8 cellular contexts compared by ENCODE assay signal in the genomic region with DNA sequence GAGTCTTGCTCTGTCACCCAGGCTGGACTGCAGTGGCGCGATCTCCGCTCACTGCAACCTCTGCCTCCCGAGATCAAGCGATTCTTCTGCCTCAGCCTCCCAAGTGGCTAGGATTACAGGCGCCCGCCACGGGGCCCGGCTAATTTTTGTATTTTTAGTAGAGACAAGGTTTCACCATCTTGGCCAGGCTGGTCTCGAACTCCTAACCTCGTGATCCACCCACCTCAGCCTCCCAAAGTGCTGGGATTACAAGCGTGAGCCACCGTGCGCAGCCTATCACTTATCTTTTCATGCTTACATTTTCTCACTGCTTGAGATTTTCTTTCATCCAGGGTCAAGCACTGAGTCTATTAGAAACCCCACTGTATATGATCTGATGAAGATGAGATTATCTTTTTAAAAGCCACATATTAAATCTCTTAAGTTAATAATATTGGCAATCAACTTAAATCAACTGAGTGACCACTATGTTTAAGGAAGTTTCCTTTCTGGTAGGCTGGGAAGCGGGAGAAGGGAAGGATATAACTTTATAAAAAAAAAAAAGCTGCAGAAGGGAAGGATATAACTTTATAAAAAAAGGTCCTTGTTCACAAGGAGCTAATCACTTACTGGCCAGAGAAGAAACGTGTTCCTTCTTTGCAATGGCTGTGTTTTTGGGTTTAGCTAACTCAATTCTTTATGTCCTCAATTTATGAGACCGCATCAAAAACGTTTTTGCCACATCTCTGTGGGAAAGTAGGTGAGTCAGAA. TPM values are rescaled to one million over a fixed set of nuclear protein-coding genes. Genes with fewer than 3 reads are reported as not detected.
DNase-seq lines count a peak whose midpoint lies in the region; ATAC-seq, FAIRE-seq and TF ChIP-seq lines count a peak whose summit lies in the region.

No MANE protein-coding gene starts in this region.

- CTCF ChIA-PET in CD8-positive, alpha-beta T cell (lab: Charles Lee): interaction anchor here (1.0 to 3.0 kb wide), 5 partner anchors 11 to 61 kb away, joined by 3 to 11 read pairs (median 9); a partner anchor contains a TSS

- H2AFZ ChIP-seq in MM.1S (ENCODE audit: low read length): peak overlapping the region; percentile 23; the same call in 1 of the 2 replicates

- H4K20me1 ChIP-seq in MM.1S (ENCODE audit: insufficient read depth, low read length): no peaks in the 10 kb centered on the region; the same call in 1 of the 2 replicates

- peak overlapping the region; percentile 95 for H3K4me3 Mint-ChIP-seq in CD8-positive, alpha-beta T cell

- no peaks in the 10 kb centered on the region for H3K9me3 ChIP-seq in CD8-positive, alpha-beta T cell (ENCODE audit: low read length)
- H3K9me3 ChIP-seq in MM.1S (replicated peaks; ENCODE audit: insufficient read depth, low read length) (no peaks in the 10 kb centered on the region), neutrophil (no peaks in the 10 kb centered on the region)

- H3K4me3 ChIP-seq in CD8-positive, alpha-beta T cell (ENCODE audit: low read depth, low read length): no peak overlapping the region
- peak overlapping the region; percentile 91 for H3K4me3 ChIP-seq in MM.1S (ENCODE audit: low read length)
- no peak overlapping the region for H3K4me3 ChIP-seq in bronchial epithelial cell (ENCODE audit: low read depth, low read length)
- peak overlapping the region; percentile 88 to 97 for H3K4me3 ChIP-seq in neutrophil (ENCODE audit: low read depth in 1 of 2, low read length in 1 of 2)
- no peak overlapping the region for H3K4me3 ChIP-seq in foreskin fibroblast (ENCODE audit: low read depth in 1 of 2, low read length in 2 of 2)

- H3K36me3 Mint-ChIP-seq in CD8-positive, alpha-beta T cell: peaks cover 30% of the 10 kb centered on the region

- intact Hi-C loops in CD8-positive, alpha-beta T cell (cut with DNase I, micrococcal nuclease): loop anchor here (1.0 to 10.0 kb wide), 15 partner anchors 34 to 1539 kb away; a partner anchor contains a TSS

- peak overlapping the region; percentile 97 for H3K27ac Mint-ChIP-seq in CD8-positive, alpha-beta T cell

- peaks cover 55% of the 10 kb centered on the region for H3F3A ChIP-seq in MM.1S (ENCODE audit: insufficient read depth, low read length)

- ATAC-seq in CD8-positive, alpha-beta T cell: no peak
- ATAC-seq in HG03196 (IDR thresholded peaks at IDR 0.05; ENCODE audit: unreplicated experiment) (no peak), GM21717 (IDR thresholded peaks at IDR 0.05; ENCODE audit: unreplicated experiment) (no peak)

- H3K9me3 Mint-ChIP-seq in CD8-positive, alpha-beta T cell: no peaks in the 10 kb centered on the region

- peak overlapping the region; percentile 86 for H3K27ac ChIP-seq in CD8-positive, alpha-beta T cell (ENCODE audit: low read depth, low read length)
- peak overlapping the region; percentile 99 for H3K27ac ChIP-seq in MM.1S (ENCODE audit: low read length)
- peak overlapping the region; percentile 97 for H3K27ac ChIP-seq in neutrophil

- FAIRE-seq in bronchial epithelial cell (lab: Jason Lieb, UNC): no peak

- H3K36me3 ChIP-seq in CD8-positive, alpha-beta T cell (ENCODE audit: insufficient read depth, low read length): no peaks in the 10 kb centered on the region
- H3K36me3 ChIP-seq in MM.1S (replicated peaks; ENCODE audit: insufficient read depth, low read length) (peaks cover 6% of the 10 kb centered on the region; the same call in 1 of the 2 replicates), bronchial epithelial cell (ENCODE audit: control insufficient read depth, insufficient read depth, low read length) (peaks cover 2% of the 10 kb centered on the region), neutrophil (peaks cover 13% of the 10 kb centered on the region)

- H3K9ac ChIP-seq in MM.1S (ENCODE audit: low read length): peak overlapping the region; percentile 100

- peaks cover 28% of the 10 kb centered on the region for H3K79me2 ChIP-seq in MM.1S (ENCODE audit: low read length)

- H3K27me3 ChIP-seq in CD8-positive, alpha-beta T cell (ENCODE audit: insufficient read depth, low read length): no peaks in the 10 kb centered on the region
- H3K27me3 ChIP-seq in MM.1S (replicated peaks; ENCODE audit: insufficient read depth, low read length): no peaks in the 10 kb centered on the region
- no peaks in the 10 kb centered on the region for H3K27me3 ChIP-seq in bronchial epithelial cell (ENCODE audit: control insufficient read depth, insufficient read depth, low read length)
- H3K27me3 ChIP-seq in neutrophil: no peaks in the 10 kb centered on the region

- H3K27me3 Mint-ChIP-seq in CD8-positive, alpha-beta T cell (ENCODE audit: low read depth): no peaks in the 10 kb centered on the region

- no peak for DNase-seq in CD8-positive, alpha-beta T cell
- DNase-seq in MM.1S: no peak
- peak; percentile 31 for DNase-seq in bronchial epithelial cell (ENCODE audit: low read depth)
- no peak for DNase-seq in foreskin fibroblast
- no peak for DNase-seq in activated effector memory CD4-positive, alpha-beta T cell treated with anti-CD3 and anti-CD28 coated beads, Interleukin-2, amount 50 U/mL, for 16 hours

- POLR2A ChIA-PET in CD8-positive, alpha-beta T cell (lab: Charles Lee): interaction anchor here (0.7 to 3.3 kb wide), 9 partner anchors 12 to 1537 kb away, joined by 3 to 49 read pairs (median 4); a partner anchor contains a TSS

- no peak for TF ChIP-seq CTCF in CD8-positive, alpha-beta T cell (IDR thresholded peaks at IDR 0.05)
- no peak for TF ChIP-seq CTCF in MM.1S (IDR thresholded peaks at IDR 0.05; ENCODE audit: low read length)
- no peak for TF ChIP-seq CTCF in bronchial epithelial cell (IDR thresholded peaks at IDR 0.05; ENCODE audit: insufficient read depth, low read length, severe bottlenecking)
- no peak for TF ChIP-seq CTCF in neutrophil (IDR thresholded peaks at IDR 0.05)
- no peak for TF ChIP-seq CTCF in foreskin fibroblast (IDR thresholded peaks at IDR 0.05; ENCODE audit: low read depth, low read length)

- peaks cover 24% of the 10 kb centered on the region for H3K4me1 Mint-ChIP-seq in CD8-positive, alpha-beta T cell (ENCODE audit: low read depth)

- no peaks in the 10 kb centered on the region for H3K9me2 ChIP-seq in MM.1S (replicated peaks; ENCODE audit: insufficient read depth, low read length)

- peaks cover 17% of the 10 kb centered on the region for H3K4me1 ChIP-seq in CD8-positive, alpha-beta T cell (ENCODE audit: insufficient read depth, low read length)
- H3K4me1 ChIP-seq in MM.1S (ENCODE audit: low read length): peaks cover 14% of the 10 kb centered on the region; the same call in 1 of the 2 replicates
- peaks cover 17 to 18% of the 10 kb centered on the region in 2 experiments for H3K4me1 ChIP-seq in neutrophil (ENCODE audit: control insufficient read depth in 1 of 2, insufficient read depth in 1 of 2, low read depth in 1 of 2, low read length in 1 of 2)

- H3K4me2 ChIP-seq in MM.1S (ENCODE audit: low read depth, low read length): peak overlapping the region; percentile 86

RNA-seq across cellular contexts. Expression of a gene that starts 1.3 kb away (rescaled TPM):
- 10 to 100 TPM; 95.1 to 98.0 TPM for total RNA-seq in CD8-positive, alpha-beta T cell
- 116 and 168 TPM in 2 replicates for total RNA-seq in bronchial epithelial cell

Comparison
In these comparisons a context has a peak if more than half of its experiments do, and no peak if none do; other contexts are left out.
1. H3K4me3 ChIP-seq: peak in MM.1S (single experiment) and neutrophil (2 of 2); none in CD8-positive, alpha-beta T cell (single experiment), bronchial epithelial cell (single experiment) and foreskin fibroblast (0 of 2).
2. Peak in every context shown above with its lines, with median percentiles within 50 percentile points of each other: H3K27ac ChIP-seq.